22 cellular contexts compared by ENCODE assay signal in the genomic region with DNA sequence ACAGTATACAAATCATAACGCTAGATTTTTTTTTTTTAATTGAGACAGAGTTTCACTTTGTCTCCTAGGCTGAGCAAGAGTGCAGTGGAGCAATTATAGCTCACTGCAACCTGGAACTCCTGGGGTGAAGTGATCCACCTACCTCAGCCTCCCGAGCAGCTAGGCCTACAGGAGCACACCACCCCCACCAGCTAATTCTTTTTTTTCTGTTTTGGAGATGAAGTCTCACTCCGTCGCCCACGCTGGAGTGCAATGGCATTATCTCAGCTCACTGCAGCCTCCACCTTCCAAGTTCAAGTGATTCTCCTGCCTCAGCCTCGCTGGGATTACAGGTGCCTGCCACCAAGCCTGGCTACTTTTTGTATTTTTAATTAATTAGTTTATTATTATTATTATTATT. TPM values are rescaled to one million over a fixed set of nuclear protein-coding genes. Genes with fewer than 3 reads are reported as not detected.
A peak's percentile ranks its signal among the peaks of the same experiment; 100 is the strongest.
DNase-seq lines count a peak whose midpoint lies in the region; ATAC-seq and TF ChIP-seq lines count a peak whose summit lies in the region.
"Had no signal": no experiment of that assay in that cellular context is flagged by ENCODE, and none has a peak within 500 bp of the region (broad histone marks: within the 10 kb centered on the region; RNA-seq: fewer than 3 reads in every experiment).

No MANE protein-coding gene starts in this region.

- POLR2A ChIA-PET in activated CD4-positive, alpha-beta T cell treated with anti-CD3 and anti-CD28 coated beads, Interleukin-2, amount 10 ng/mL, durations not matched to agents 7 days and 5 days (lab: Charles Lee) = no interaction called here

- H3K4me3 Mint-ChIP-seq in activated CD4-positive, alpha-beta T cell treated with anti-CD3 and anti-CD28 coated beads, Interleukin-2, amount 10 ng/mL, durations not matched to agents 7 days and 5 days = no peak overlapping the region
- no peak overlapping the region for H3K4me3 Mint-ChIP-seq in activated CD4-positive, alpha-beta T cell treated with anti-CD3 and anti-CD28 coated beads, Interleukin-2, amount 10 ng/mL, durations not matched to agents 24 days and 14 days
- H3K4me3 Mint-ChIP-seq in nephron = no peak overlapping the region
- H3K4me3 Mint-ChIP-seq in natural killer cell treated with Interleukin-12 subunit alpha and Interleukin-12 subunit beta and Interleukin-15 and Interleukin-18, amount 100 ng/mL, for 72 hours = no peak overlapping the region
- H3K4me3 Mint-ChIP-seq: CD4-positive, alpha-beta memory T cell had no signal

- H3K27me3 Mint-ChIP-seq in activated CD4-positive, alpha-beta T cell treated with anti-CD3 and anti-CD28 coated beads, Interleukin-2, amount 10 ng/mL, durations not matched to agents 7 days and 5 days = no peaks in the 10 kb centered on the region
- H3K27me3 Mint-ChIP-seq in activated CD4-positive, alpha-beta T cell treated with anti-CD3 and anti-CD28 coated beads, Interleukin-2, amount 10 ng/mL, durations not matched to agents 24 days and 14 days = no peaks in the 10 kb centered on the region
- no peaks in the 10 kb centered on the region for H3K27me3 Mint-ChIP-seq in nephron (ENCODE audit: low read depth)
- H3K27me3 Mint-ChIP-seq in natural killer cell treated with Interleukin-12 subunit alpha and Interleukin-12 subunit beta and Interleukin-15 and Interleukin-18, amount 100 ng/mL, for 72 hours = no peaks in the 10 kb centered on the region
- H3K27me3 Mint-ChIP-seq: CD4-positive, alpha-beta memory T cell had no signal

- H3K9me3 Mint-ChIP-seq in activated CD4-positive, alpha-beta T cell treated with anti-CD3 and anti-CD28 coated beads, Interleukin-2, amount 10 ng/mL, durations not matched to agents 7 days and 5 days = no peaks in the 10 kb centered on the region
- H3K9me3 Mint-ChIP-seq in activated CD4-positive, alpha-beta T cell treated with anti-CD3 and anti-CD28 coated beads, Interleukin-2, amount 10 ng/mL, durations not matched to agents 24 days and 14 days = no peaks in the 10 kb centered on the region
- H3K9me3 Mint-ChIP-seq in nephron = no peaks in the 10 kb centered on the region
- H3K9me3 Mint-ChIP-seq in natural killer cell treated with Interleukin-12 subunit alpha and Interleukin-12 subunit beta and Interleukin-15 and Interleukin-18, amount 100 ng/mL, for 72 hours = no peaks in the 10 kb centered on the region
- H3K9me3 Mint-ChIP-seq: CD4-positive, alpha-beta memory T cell had no signal

- no peaks in the 10 kb centered on the region for H3K27me3 ChIP-seq in upper lobe of left lung
- H3K27me3 ChIP-seq in right lobe of liver = no peaks in the 10 kb centered on the region

- peak overlapping the region; percentile 41 for H3K27ac Mint-ChIP-seq in activated CD4-positive, alpha-beta T cell treated with anti-CD3 and anti-CD28 coated beads, Interleukin-2, amount 10 ng/mL, durations not matched to agents 7 days and 5 days
- H3K27ac Mint-ChIP-seq in activated CD4-positive, alpha-beta T cell treated with anti-CD3 and anti-CD28 coated beads, Interleukin-2, amount 10 ng/mL, durations not matched to agents 24 days and 14 days = no peak overlapping the region
- H3K27ac Mint-ChIP-seq in nephron = peak overlapping the region in 2 of 3 experiments; percentile 99 to 100
- no peak overlapping the region for H3K27ac Mint-ChIP-seq in natural killer cell treated with Interleukin-12 subunit alpha and Interleukin-12 subunit beta and Interleukin-15 and Interleukin-18, amount 100 ng/mL, for 72 hours
- H3K27ac Mint-ChIP-seq: CD4-positive, alpha-beta memory T cell had no signal

- H3K36me3 Mint-ChIP-seq in activated CD4-positive, alpha-beta T cell treated with anti-CD3 and anti-CD28 coated beads, Interleukin-2, amount 10 ng/mL, durations not matched to agents 7 days and 5 days (ENCODE audit: low read depth) = no peaks in the 10 kb centered on the region
- no peaks in the 10 kb centered on the region for H3K36me3 Mint-ChIP-seq in activated CD4-positive, alpha-beta T cell treated with anti-CD3 and anti-CD28 coated beads, Interleukin-2, amount 10 ng/mL, durations not matched to agents 24 days and 14 days (ENCODE audit: low read depth)
- H3K36me3 Mint-ChIP-seq in nephron (ENCODE audit: low read depth) = no peaks in the 10 kb centered on the region
- no peaks in the 10 kb centered on the region for H3K36me3 Mint-ChIP-seq in natural killer cell treated with Interleukin-12 subunit alpha and Interleukin-12 subunit beta and Interleukin-15 and Interleukin-18, amount 100 ng/mL, for 72 hours
- H3K36me3 Mint-ChIP-seq: CD4-positive, alpha-beta memory T cell had no signal

- peaks cover 3% of the 10 kb centered on the region for H3K4me1 Mint-ChIP-seq in activated CD4-positive, alpha-beta T cell treated with anti-CD3 and anti-CD28 coated beads, Interleukin-2, amount 10 ng/mL, durations not matched to agents 7 days and 5 days
- no peaks in the 10 kb centered on the region for H3K4me1 Mint-ChIP-seq in activated CD4-positive, alpha-beta T cell treated with anti-CD3 and anti-CD28 coated beads, Interleukin-2, amount 10 ng/mL, durations not matched to agents 24 days and 14 days
- peaks cover 24% of the 10 kb centered on the region for H3K4me1 Mint-ChIP-seq in nephron
- H3K4me1 Mint-ChIP-seq in natural killer cell treated with Interleukin-12 subunit alpha and Interleukin-12 subunit beta and Interleukin-15 and Interleukin-18, amount 100 ng/mL, for 72 hours (ENCODE audit: low read depth in 2 of 2) = peaks cover 0 to 3% of the 10 kb centered on the region in 2 donors
- H3K4me1 Mint-ChIP-seq: CD4-positive, alpha-beta memory T cell had no signal

- H3K36me3 ChIP-seq in upper lobe of left lung (no peaks in the 10 kb centered on the region), right lobe of liver (no peaks in the 10 kb centered on the region)
- H3K36me3 ChIP-seq: BLaER1 treated with 17β-estradiol and CSF1 and Interleukin-3, amounts not matched to agents 10 nM and 100 nM had no signal

- CTCF ChIA-PET in activated CD4-positive, alpha-beta T cell treated with anti-CD3 and anti-CD28 coated beads, Interleukin-2, amount 10 ng/mL, durations not matched to agents 7 days and 5 days (lab: Charles Lee) = no interaction called here

- peaks cover 15 to 27% (median 22%) of the 10 kb centered on the region in 4 donors for H3K4me1 ChIP-seq in upper lobe of left lung
- no peaks in the 10 kb centered on the region for H3K4me1 ChIP-seq in right lobe of liver

- TF ChIP-seq POLR2A in upper lobe of left lung (IDR thresholded peaks at IDR 0.05) = no peak
- no peak for TF ChIP-seq POLR2A in right lobe of liver (IDR thresholded peaks at IDR 0.05)

- no peak for DNase-seq in activated CD4-positive, alpha-beta T cell treated with anti-CD3 and anti-CD28 coated beads, Interleukin-2, amount 10 ng/mL, durations not matched to agents 7 days and 5 days
- no peak for DNase-seq in activated CD4-positive, alpha-beta T cell treated with anti-CD3 and anti-CD28 coated beads, Interleukin-2, amount 10 ng/mL, durations not matched to agents 24 days and 14 days
- DNase-seq in coronary artery (ENCODE audit: low spot score) (no peak), upper lobe of left lung (no peak), right lobe of liver (no peak)
- DNase-seq in natural killer cell treated with Interleukin-12 subunit alpha and Interleukin-12 subunit beta and Interleukin-15 and Interleukin-18, amount 100 ng/mL, for 72 hours (ENCODE audit: low spot score) = no peak
- DNase-seq: Caco-2; CD4-positive, alpha-beta memory T cell; DMS 273 treated with DMSO at 0.1 percent for 48 hours; DND-41; KG1; NCI-H1092 treated with DMSO at 0.1 percent for 48 hours; NCI-H1436 treated with DMSO at 0.1 percent for 48 hours; NCI-H1930; NCI-H2227 treated with DMSO at 0.1 percent for 48 hours; NCI-H524; NCI-H774; SIG-M5 had no signal

- no peak overlapping the region for H3K4me3 ChIP-seq in coronary artery
- no peak overlapping the region for H3K4me3 ChIP-seq in upper lobe of left lung
- no peak overlapping the region for H3K4me3 ChIP-seq in right lobe of liver
- H3K4me3 ChIP-seq: BLaER1 treated with 17β-estradiol and CSF1 and Interleukin-3, amounts not matched to agents 10 nM and 100 nM had no signal

- no peak for ATAC-seq in upper lobe of left lung (ENCODE audit: low FRiP score in 2 of 2)
- no peak for ATAC-seq in GM18870 (IDR thresholded peaks at IDR 0.05; ENCODE audit: unreplicated experiment)
- no peak for ATAC-seq in right lobe of liver
- no peak for ATAC-seq in natural killer cell treated with Interleukin-12 subunit alpha and Interleukin-12 subunit beta and Interleukin-15 and Interleukin-18, amount 100 ng/mL, for 72 hours

- intact Hi-C loops in activated CD4-positive, alpha-beta T cell treated with anti-CD3 and anti-CD28 coated beads, Interleukin-2, amount 10 ng/mL, durations not matched to agents 24 days and 14 days (cut with micrococcal nuclease) = loop anchor here (1.0 kb wide), 1 partner anchor 21 kb away; no protein-coding TSS in a partner anchor
- intact Hi-C loops in right lobe of liver (cut with DNase I) = no loop called here

- H3K27ac ChIP-seq in coronary artery (peak overlapping the region; percentile 79), upper lobe of left lung (peak overlapping the region in 3 of 4 donors; percentile 87 to 90 (median 88)), right lobe of liver (no peak overlapping the region)
- H3K27ac ChIP-seq: 22Rv1; BLaER1 treated with 17β-estradiol and CSF1 and Interleukin-3, amounts not matched to agents 10 nM and 100 nM had no signal

- no peak for TF ChIP-seq EP300 in upper lobe of left lung (IDR thresholded peaks at IDR 0.05)

- TF ChIP-seq CTCF in coronary artery (IDR thresholded peaks at IDR 0.05) (no peak), nephron (IDR thresholded peaks at IDR 0.05; ENCODE audit: unreplicated experiment in 3 of 3) (no peak), upper lobe of left lung (IDR thresholded peaks at IDR 0.05) (no peak), right lobe of liver (IDR thresholded peaks at IDR 0.05) (no peak)

- H3K9me3 ChIP-seq in upper lobe of left lung (no peaks in the 10 kb centered on the region), right lobe of liver (no peaks in the 10 kb centered on the region)
- H3K9me3 ChIP-seq: BLaER1 treated with 17β-estradiol and CSF1 and Interleukin-3, amounts not matched to agents 10 nM and 100 nM; Caco-2 had no signal

- 79 to 85% methylated on average over 6 of the region's 6 CpGs for WGBS in upper lobe of left lung, 2 donors
- WGBS in right lobe of liver (ENCODE audit: insufficient coverage, low coverage, low lambda C conversion rate, missing lambda C conversion rate) = 84% methylated on average over 6 of the region's 6 CpGs

RNA-seq across cellular contexts. Expression of gene NPR1, which starts 21.3 kb away (rescaled TPM):
- total RNA-seq in activated CD4-positive, alpha-beta T cell treated with anti-CD3 and anti-CD28 coated beads, Interleukin-2, amount 10 ng/mL, durations not matched to agents 7 days and 5 days = not detected
- 0.05 and 0.09 TPM in 2 replicates for total RNA-seq in activated CD4-positive, alpha-beta T cell treated with anti-CD3 and anti-CD28 coated beads, Interleukin-2, amount 10 ng/mL, durations not matched to agents 24 days and 14 days
- total RNA-seq in upper lobe of left lung (100 to 1,000 TPM in 1 of 6 donors, 10 to 100 TPM in 5; 32.5 to 101 (median 63.0) TPM), right lobe of liver (10 to 100 TPM in 1 of 6 experiments, 1 to 10 TPM in 5; 5.0 to 14.4 (median 5.7) TPM)
- not detected for total RNA-seq in natural killer cell treated with Interleukin-12 subunit alpha and Interleukin-12 subunit beta and Interleukin-15 and Interleukin-18, amount 100 ng/mL, for 72 hours
- total RNA-seq: CD4-positive, alpha-beta memory T cell had no signal

RNA-seq across cellular contexts. Expression of gene INTS3, which starts 28.1 kb away (rescaled TPM):
- total RNA-seq in activated CD4-positive, alpha-beta T cell treated with anti-CD3 and anti-CD28 coated beads, Interleukin-2, amount 10 ng/mL, durations not matched to agents 7 days and 5 days = 10 to 100 TPM; 62.9 to 64.8 TPM
- 63.1 and 64.8 TPM in 2 replicates for total RNA-seq in activated CD4-positive, alpha-beta T cell treated with anti-CD3 and anti-CD28 coated beads, Interleukin-2, amount 10 ng/mL, durations not matched to agents 24 days and 14 days
- total RNA-seq in upper lobe of left lung = 100 to 1,000 TPM in 1 of 6 donors, 10 to 100 TPM in 5; 58.2 to 159 (median 63.1) TPM
- 10 to 100 TPM; 16.5 to 29.1 (median 22.6) TPM for total RNA-seq in right lobe of liver
- 10 to 100 TPM; 42.1 to 62.0 TPM for total RNA-seq in natural killer cell treated with Interleukin-12 subunit alpha and Interleukin-12 subunit beta and Interleukin-15 and Interleukin-18, amount 100 ng/mL, for 72 hours

RNA-seq across cellular contexts. Expression of gene ILF2, which starts 29.0 kb away (rescaled TPM):
- 100 to 1,000 TPM; 192 to 223 TPM for total RNA-seq in activated CD4-positive, alpha-beta T cell treated with anti-CD3 and anti-CD28 coated beads, Interleukin-2, amount 10 ng/mL, durations not matched to agents 7 days and 5 days
- 377 and 390 TPM in 2 replicates for total RNA-seq in activated CD4-positive, alpha-beta T cell treated with anti-CD3 and anti-CD28 coated beads, Interleukin-2, amount 10 ng/mL, durations not matched to agents 24 days and 14 days
- total RNA-seq in upper lobe of left lung (100 to 1,000 TPM in 1 of 6 donors, 10 to 100 TPM in 5; 21.0 to 120 (median 75.8) TPM), right lobe of liver (10 to 100 TPM; 30.2 to 55.9 (median 38.7) TPM)
- total RNA-seq in natural killer cell treated with Interleukin-12 subunit alpha and Interleukin-12 subunit beta and Interleukin-15 and Interleukin-18, amount 100 ng/mL, for 72 hours = 100 to 1,000 TPM; 198 to 210 TPM

RNA-seq across cellular contexts. Expression of gene SNAPIN, which starts 41.3 kb away (rescaled TPM):
- 10 to 100 TPM; 36.1 to 39.6 TPM for total RNA-seq in activated CD4-positive, alpha-beta T cell treated with anti-CD3 and anti-CD28 coated beads, Interleukin-2, amount 10 ng/mL, durations not matched to agents 7 days and 5 days
- total RNA-seq in activated CD4-positive, alpha-beta T cell treated with anti-CD3 and anti-CD28 coated beads, Interleukin-2, amount 10 ng/mL, durations not matched to agents 24 days and 14 days = 28.6 and 31.6 TPM in 2 replicates
- total RNA-seq in upper lobe of left lung (10 to 100 TPM; 13.5 to 44.4 (median 35.2) TPM), right lobe of liver (10 to 100 TPM; 14.6 to 33.2 (median 18.0) TPM)
- total RNA-seq in natural killer cell treated with Interleukin-12 subunit alpha and Interleukin-12 subunit beta and Interleukin-15 and Interleukin-18, amount 100 ng/mL, for 72 hours = 10 to 100 TPM; 23.9 to 42.5 TPM

Comparison
In these comparisons a context has a peak if more than half of its experiments do, and no peak if none do; other contexts are left out.
1. H3K27ac Mint-ChIP-seq: peak in activated CD4-positive, alpha-beta T cell treated with anti-CD3 and anti-CD28 coated beads, Interleukin-2, amount 10 ng/mL, durations not matched to agents 7 days and 5 days (single experiment) and nephron (2 of 3); none in activated CD4-positive, alpha-beta T cell treated with anti-CD3 and anti-CD28 coated beads, Interleukin-2, amount 10 ng/mL, durations not matched to agents 24 days and 14 days (single experiment) and natural killer cell treated with Interleukin-12 subunit alpha and Interleukin-12 subunit beta and Interleukin-15 and Interleukin-18, amount 100 ng/mL, for 72 hours (0 of 2).
2. H3K27ac ChIP-seq: peak in coronary artery (2 of 2) and upper lobe of left lung (3 of 4); none in right lobe of liver (0 of 3).